17 cellular contexts compared by ENCODE assay signal in the genomic region with DNA sequence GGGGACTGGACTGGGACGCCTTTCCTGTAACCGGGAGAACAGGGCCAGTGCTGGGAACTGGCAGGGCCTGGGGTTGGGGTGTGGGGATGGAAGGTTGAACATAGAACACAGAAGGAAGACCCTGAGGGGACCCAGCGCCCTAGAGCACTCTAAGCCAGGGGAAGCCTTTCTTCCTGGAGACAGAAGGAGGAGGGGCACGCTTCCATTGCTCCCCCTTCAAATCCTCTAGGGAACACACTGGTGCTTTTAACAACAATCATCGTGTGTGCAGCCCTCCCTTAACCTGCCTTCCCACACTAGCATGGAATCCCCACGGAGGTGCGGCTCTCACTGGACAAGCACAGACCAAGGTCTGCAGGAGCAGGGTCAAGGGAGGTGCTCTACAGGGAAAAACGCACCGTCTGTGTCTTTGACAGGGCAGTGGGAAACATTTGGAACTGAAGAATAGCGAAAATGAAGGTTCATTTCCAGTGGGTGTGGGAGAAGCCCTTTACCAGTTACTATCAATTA.
DNase-seq lines count a peak whose midpoint lies in the region; ATAC-seq lines count a peak whose summit lies in the region.
"Had no signal": no experiment of that assay in that cellular context is flagged by ENCODE, and none has a peak within 500 bp of the region (broad histone marks: within the 10 kb centered on the region; RNA-seq: fewer than 3 reads in every experiment).

No MANE protein-coding gene starts in this region.

- peak; percentile 26 for DNase-seq in ELF-1 (ENCODE audit: low read depth, low spot score)
- DNase-seq in right cardiac atrium: peak; percentile 60 to 88 (median 74)
- no peak for DNase-seq in sciatic nerve (ENCODE audit: low spot score)
- no peak for DNase-seq in glomerular visceral epithelial cell (ENCODE audit: extremely low spot score)
- DNase-seq in stimulated activated naive CD8-positive, alpha-beta T cell treated with anti-CD3 and anti-CD28 coated beads, Interleukin-15, Interleukin-2, amounts not matched to agents 100 U/mL and 50 U/mL, for 24 hours: no peak
- DNase-seq: activated CD4-positive, alpha-beta T cell treated with anti-CD3 and anti-CD28 coated beads for 4 hours; activated CD8-positive, alpha-beta memory T cell treated with anti-CD3 and anti-CD28 coated beads, Interleukin-2, amount 50 U/mL, for 4 hours; activated gamma-delta T cell treated with Interleukin-2 at 50 U/mL for 16 hours; NCI-H1694; NCI-H345; RPMI8226; stimulated activated CD4-positive, alpha-beta T cell treated with anti-CD3 and anti-CD28 coated beads, Interleukin-4, amount 100 ng/mL, for 24 hours had no signal

- peaks cover 7% of the 10 kb centered on the region for H3K4me1 ChIP-seq in right cardiac atrium (ENCODE audit: control insufficient read depth, insufficient read depth, low read length)

- no peaks in the 10 kb centered on the region for H3K9me3 ChIP-seq in right cardiac atrium (ENCODE audit: control insufficient read depth, low read length)
- H3K9me3 ChIP-seq: thyroid gland had no signal

- ATAC-seq in right cardiac atrium: peak; percentile 84 to 91
- ATAC-seq in sciatic nerve: peak; percentile 82
- no peak for ATAC-seq in HG02981 (IDR thresholded peaks at IDR 0.05; ENCODE audit: unreplicated experiment)
- no peak for ATAC-seq in stimulated activated naive CD8-positive, alpha-beta T cell treated with anti-CD3 and anti-CD28 coated beads, Interleukin-15, Interleukin-2, amounts not matched to agents 100 U/mL and 50 U/mL, for 24 hours
- no peak for ATAC-seq in HG03045 (IDR thresholded peaks at IDR 0.05; ENCODE audit: unreplicated experiment)

- intact Hi-C loops in right cardiac atrium (cut with DNase I) (loop anchor here in 1 of 4 donors (10.0 kb wide), 1 partner anchor 767 kb away; no protein-coding TSS in a partner anchor), sciatic nerve (cut with DNase I) (no loop called here)

- H3K4me3 ChIP-seq in right cardiac atrium (ENCODE audit: low read length): peak overlapping the region; percentile 16
- H3K4me3 ChIP-seq: thyroid gland had no signal

- no peaks in the 10 kb centered on the region for H3K27me3 ChIP-seq in right cardiac atrium (ENCODE audit: control insufficient read depth, insufficient read depth)
- H3K27me3 ChIP-seq: thyroid gland had no signal

- H3K27ac ChIP-seq in cingulate gyrus (ENCODE audit: low read depth, low read length) (peak overlapping the region; percentile 55), right cardiac atrium (ENCODE audit: low read length) (peak overlapping the region; percentile 53)
- H3K27ac ChIP-seq: C4-2B, thyroid gland had no signal

- WGBS in right cardiac atrium: 41% methylated on average over 10 of the region's 10 CpGs

Comparison
In these comparisons a context has a peak if more than half of its experiments do, and no peak if none do; other contexts are left out.
1. DNase-seq: peak in ELF-1 (single experiment) and right cardiac atrium (3 of 3); none in sciatic nerve (single experiment), glomerular visceral epithelial cell (single experiment) and stimulated activated naive CD8-positive, alpha-beta T cell treated with anti-CD3 and anti-CD28 coated beads, Interleukin-15, Interleukin-2, amounts not matched to agents 100 U/mL and 50 U/mL, for 24 hours (single experiment).
2. ATAC-seq: peak in right cardiac atrium (2 of 2) and sciatic nerve (single experiment); none in HG02981 (single experiment), stimulated activated naive CD8-positive, alpha-beta T cell treated with anti-CD3 and anti-CD28 coated beads, Interleukin-15, Interleukin-2, amounts not matched to agents 100 U/mL and 50 U/mL, for 24 hours (single experiment) and HG03045 (single experiment).